14 cellular contexts compared by ENCODE assay signal in the genomic region with DNA sequence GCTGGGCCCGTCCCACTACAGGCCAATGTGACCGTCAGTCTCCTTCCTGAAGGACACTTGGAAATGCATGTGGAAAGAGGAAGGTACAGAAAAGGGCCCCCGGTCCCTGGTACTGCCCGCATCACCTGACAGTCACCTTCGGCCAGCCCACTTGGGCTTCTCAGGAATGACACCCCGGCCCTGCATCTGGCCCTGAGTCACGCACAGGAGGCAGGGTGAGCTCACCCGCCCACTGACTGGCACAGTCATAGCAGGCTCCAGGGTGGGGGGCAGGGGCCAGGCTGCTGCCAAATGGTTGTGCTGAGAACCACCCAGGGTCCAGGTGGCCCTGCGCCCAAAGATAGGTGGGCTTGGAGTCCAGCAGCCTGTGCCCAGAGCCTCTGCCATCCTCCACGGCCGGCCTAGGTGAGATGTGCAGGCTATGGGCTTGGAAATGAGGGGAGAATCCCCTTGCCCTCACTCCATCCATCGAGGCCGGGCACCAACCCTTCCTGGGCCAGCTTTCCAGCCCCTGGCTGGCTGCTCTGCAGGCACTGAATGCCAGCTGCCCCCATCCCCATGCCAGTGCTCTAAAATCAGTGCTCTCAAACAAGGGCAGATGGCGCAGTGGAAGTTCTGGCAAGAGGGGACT. TPM values are rescaled to one million over a fixed set of nuclear protein-coding genes. Genes with fewer than 3 reads are reported as not detected.
A peak's percentile ranks its signal among the peaks of the same experiment; 100 is the strongest.
DNase-seq lines count a peak whose midpoint lies in the region; ATAC-seq, FAIRE-seq and TF ChIP-seq lines count a peak whose summit lies in the region.
"Had no signal": no experiment of that assay in that cellular context is flagged by ENCODE, and none has a peak within 500 bp of the region (broad histone marks: within the 10 kb centered on the region; RNA-seq: fewer than 3 reads in every experiment).

No MANE protein-coding gene starts in this region.

- no TSS peak for BruUV-seq in K562 (replicated peaks; lab: Mats Ljungman, UMichigan)

- no peaks in the 10 kb centered on the region for H3K9me1 ChIP-seq in K562 (ENCODE audit: control insufficient read depth, insufficient read depth, low read length)

- no peak overlapping the region for H2BK15ac ChIP-seq in H9 (ENCODE audit: low read depth, low read length)

- H2AFZ ChIP-seq in K562 (ENCODE audit: low read depth, low read length) = no peak overlapping the region
- H2AFZ ChIP-seq in smooth muscle cell (ENCODE audit: low read depth) = no peak overlapping the region
- no peak overlapping the region for H2AFZ ChIP-seq in H9 (ENCODE audit: low read length)

- H3K27ac Mint-ChIP-seq in H9 = no peak overlapping the region
- H3K27ac Mint-ChIP-seq: IgD-negative memory B cell had no signal

- peaks cover 19% of the 10 kb centered on the region for H3K27me3 Mint-ChIP-seq in activated T-cell treated with anti-CD3 and anti-CD28 coated beads, Interleukin-2, amount 50 U/mL, for 4 hours (ENCODE audit: low read depth)
- peaks cover 20% of the 10 kb centered on the region for H3K27me3 Mint-ChIP-seq in H9 (ENCODE audit: low read depth)

- CTCF ChIA-PET in K562 (lab: Yijun Ruan, JAX; ENCODE audit: low intra/inter-chr PET ratio) = no interaction called here

- H3K4me1 Mint-ChIP-seq in activated T-cell treated with anti-CD3 and anti-CD28 coated beads, Interleukin-2, amount 50 U/mL, for 4 hours (ENCODE audit: low read depth) = no peaks in the 10 kb centered on the region
- peaks cover 12 to 14% of the 10 kb centered on the region in 2 experiments for H3K4me1 Mint-ChIP-seq in H9
- H3K4me1 Mint-ChIP-seq: IgD-negative memory B cell had no signal

- WGBS in K562 (ENCODE audit: insufficient coverage, low coverage, missing lambda C conversion rate) = 3% methylated on average over 14 of the region's 14 CpGs
- WGBS in smooth muscle cell (ENCODE audit: low lambda C conversion rate) = 82% methylated on average over 14 of the region's 14 CpGs
- WGBS in H9 (ENCODE audit: extremely low coverage, insufficient read length, low lambda C conversion rate) = no CpG with 5 or more reads among the region's 14 CpGs

- no peak for TF ChIP-seq EP300 in K562 (IDR thresholded peaks at IDR 0.05; ENCODE audit: low read length)

- no peak overlapping the region for H3K23ac ChIP-seq in H9 (ENCODE audit: insufficient read length, low read depth, low read length)

- H3K4me3 ChIP-seq in K562 (no peak overlapping the region), smooth muscle cell (no peak overlapping the region)

- no peak overlapping the region for H3K18ac ChIP-seq in H9 (ENCODE audit: insufficient read length, low read depth, low read length)

- no peak overlapping the region for H3T11ph ChIP-seq in H9 (ENCODE audit: low read length)

- H4K5ac ChIP-seq in H9 (ENCODE audit: insufficient read length, low read depth, low read length) = no peak overlapping the region

- no peaks in the 10 kb centered on the region for H3K36me3 ChIP-seq in K562 (ENCODE audit: control insufficient read depth, insufficient read depth, low read length)
- no peaks in the 10 kb centered on the region for H3K36me3 ChIP-seq in smooth muscle cell (ENCODE audit: low read depth)

- H3K4me2 ChIP-seq in K562 (ENCODE audit: insufficient read depth, low read length) = no peak overlapping the region
- H3K4me2 ChIP-seq in smooth muscle cell = peak overlapping the region; percentile 50
- H3K4me2 ChIP-seq in H9 (ENCODE audit: insufficient read depth, insufficient read length, low read length) = no peak overlapping the region

- no peaks in the 10 kb centered on the region for H3F3A ChIP-seq in smooth muscle cell (ENCODE audit: low read depth)

- TF ChIP-seq POLR2A in K562 (conservative IDR thresholded peaks at IDR 0.05) = no peak

- no peak for FAIRE-seq in K562 (lab: Jason Lieb, UNC)

- no peak overlapping the region for H3K4ac ChIP-seq in H9 (ENCODE audit: low read depth, low read length)

- H2BK12ac ChIP-seq in H9 (ENCODE audit: insufficient read length, low read depth, low read length) = no peak overlapping the region

- ATAC-seq in activated T-cell treated with anti-CD3 and anti-CD28 coated beads, Interleukin-2, amount 50 U/mL, for 4 hours = peak; percentile 55
- no peak for ATAC-seq in K562
- ATAC-seq in HG02840 (IDR thresholded peaks at IDR 0.05; ENCODE audit: low FRiP score, unreplicated experiment) = no peak
- no peak for ATAC-seq in HG02970 (IDR thresholded peaks at IDR 0.05; ENCODE audit: low FRiP score, unreplicated experiment)
- ATAC-seq: Panc1 had no signal

- H2BK120ac ChIP-seq in H9 (ENCODE audit: low read depth, low read length, poor library complexity, severe bottlenecking) = no peak overlapping the region

- H3K4me3 Mint-ChIP-seq in activated T-cell treated with anti-CD3 and anti-CD28 coated beads, Interleukin-2, amount 50 U/mL, for 4 hours = no peak overlapping the region
- no peak overlapping the region for H3K4me3 Mint-ChIP-seq in H9

- H2AK5ac ChIP-seq in H9 (ENCODE audit: insufficient read length, low read length) = no peak overlapping the region

- no peaks in the 10 kb centered on the region for H3K4me1 ChIP-seq in K562 (replicated peaks in 1 of 2; ENCODE audit: control insufficient read depth in 2 of 2, insufficient read depth in 2 of 2, low read length in 2 of 2)
- H3K4me1 ChIP-seq in smooth muscle cell (ENCODE audit: low read depth) = no peaks in the 10 kb centered on the region
- H3K4me1 ChIP-seq in H9 (ENCODE audit: insufficient read depth, low read length) = no peaks in the 10 kb centered on the region; the same call in 1 of the 2 replicates

- H4K8ac ChIP-seq in H9 (replicated peaks; ENCODE audit: insufficient read length, low read depth, low read length) = no peak overlapping the region

- no peak for TF ChIP-seq RAD21 in K562 (CRISPR knock-in tag; conservative IDR thresholded peaks at IDR 0.05 in 1 of 2, IDR thresholded peaks at IDR 0.05 in 1 of 2)

- intact Hi-C loops in K562 (cut with micrococcal nuclease) = no loop called here

- no peak overlapping the region for H3K56ac ChIP-seq in H9 (ENCODE audit: insufficient read length, low read depth, low read length)

- no peaks in the 10 kb centered on the region for H3K79me1 ChIP-seq in H9 (ENCODE audit: insufficient read depth, low read depth, low read length, poor library complexity, severe bottlenecking)

- TF ChIP-seq CTCF in K562 (IDR thresholded peaks at IDR 0.05 in 2 of 3, conservative IDR thresholded peaks at IDR 0.05 in 1 of 3; ENCODE audit: insufficient read depth in 2 of 3, low read depth in 1 of 3, low read length in 3 of 3) (no peak), smooth muscle cell (IDR thresholded peaks at IDR 0.05; ENCODE audit: borderline replicate concordance, insufficient read depth, poor library complexity, severe bottlenecking) (no peak), H9 (conservative IDR thresholded peaks at IDR 0.05) (no peak)

- no peak overlapping the region for H3K27ac ChIP-seq in K562 (ENCODE audit: extremely low read depth, low read depth, low read length)
- no peak overlapping the region for H3K27ac ChIP-seq in smooth muscle cell (ENCODE audit: low read depth)
- no peak overlapping the region for H3K27ac ChIP-seq in H9 (ENCODE audit: insufficient read length, low read depth, low read length)

- H2BK5ac ChIP-seq in H9 (ENCODE audit: insufficient read length, low read length) = no peak overlapping the region

- H4K20me1 ChIP-seq in K562 (replicated peaks; ENCODE audit: control insufficient read depth, insufficient read depth, low read length) (peaks cover 22% of the 10 kb centered on the region), smooth muscle cell (ENCODE audit: low read depth) (no peaks in the 10 kb centered on the region), H9 (ENCODE audit: control insufficient read depth, insufficient read depth, insufficient read length) (no peaks in the 10 kb centered on the region)

- POLR2A ChIA-PET in K562 (lab: Yijun Ruan, JAX) = no interaction called here

- no peak overlapping the region for H2BK20ac ChIP-seq in H9 (ENCODE audit: low read depth, low read length, poor library complexity, severe bottlenecking)

- H3K9me3 ChIP-seq in K562 (replicated peaks; ENCODE audit: control insufficient read depth, insufficient read depth, low read depth, low read length) (no peaks in the 10 kb centered on the region), smooth muscle cell (replicated peaks; ENCODE audit: low read depth) (no peaks in the 10 kb centered on the region), H9 (ENCODE audit: control insufficient read depth, low read depth, low read length) (no peaks in the 10 kb centered on the region)

- H3K36me3 Mint-ChIP-seq in activated T-cell treated with anti-CD3 and anti-CD28 coated beads, Interleukin-2, amount 50 U/mL, for 4 hours (ENCODE audit: insufficient read depth) = no peaks in the 10 kb centered on the region
- H3K36me3 Mint-ChIP-seq in H9 (ENCODE audit: insufficient read depth in 1 of 3, low read depth in 3 of 3) = peaks cover 0 to 2% (median 0%) of the 10 kb centered on the region in 3 experiments; a peak in 1 of 7 replicates
- H3K36me3 Mint-ChIP-seq: IgD-negative memory B cell had no signal

- H3K14ac ChIP-seq in H9 (ENCODE audit: insufficient read depth, low read length) = no peak overlapping the region

- H3K23me2 ChIP-seq in H9 (ENCODE audit: insufficient read length, low read depth, low read length, poor library complexity, severe bottlenecking) = no peaks in the 10 kb centered on the region

- H3K9me3 Mint-ChIP-seq in activated T-cell treated with anti-CD3 and anti-CD28 coated beads, Interleukin-2, amount 50 U/mL, for 4 hours = no peaks in the 10 kb centered on the region
- H3K9me3 Mint-ChIP-seq in H9 = no peaks in the 10 kb centered on the region
- H3K9me3 Mint-ChIP-seq: IgD-negative memory B cell had no signal

- no peak overlapping the region for H3K9ac ChIP-seq in K562 (ENCODE audit: insufficient read depth in 1 of 2, low read depth in 2 of 2, low read length in 2 of 2)
- H3K9ac ChIP-seq in smooth muscle cell (ENCODE audit: low read depth) = no peak overlapping the region
- H3K9ac ChIP-seq in H9 (ENCODE audit: extremely low read depth, insufficient read length, low read length) = no peak overlapping the region

- no peak for DNase-seq in activated T-cell treated with anti-CD3 and anti-CD28 coated beads, Interleukin-2, amount 50 U/mL, for 4 hours
- DNase-seq in activated T-cell treated with anti-CD3 and anti-CD28 coated beads for 4 hours = no peak
- peak; percentile 10 for DNase-seq in HS-5 (ENCODE audit: low read depth)
- no peak for DNase-seq in K562 (ENCODE audit: extremely low read depth in 1 of 4, low spot score in 3 of 4)
- no peak for DNase-seq in smooth muscle cell (lab: John Stamatoyannopoulos, UW; ENCODE audit: unreplicated experiment)
- DNase-seq in H9 = no peak
- DNase-seq: AML-193, NCI-H2107, trophoblast cell had no signal

- in situ Hi-C loops in K562 (cut with MboI) = no loop called here

- no peaks in the 10 kb centered on the region for H3K79me2 ChIP-seq in K562 (ENCODE audit: control insufficient read depth, insufficient read depth, low read length)
- no peaks in the 10 kb centered on the region for H3K79me2 ChIP-seq in smooth muscle cell (ENCODE audit: low read depth)
- H3K79me2 ChIP-seq in H9 (ENCODE audit: insufficient read depth, low read length) = no peaks in the 10 kb centered on the region

- H4K91ac ChIP-seq in H9 (ENCODE audit: insufficient read length, low read depth, low read length) = no peak overlapping the region

- H3K27me3 ChIP-seq in K562 (ENCODE audit: control insufficient read depth in 2 of 2, insufficient read depth in 2 of 2, low read length in 2 of 2) (peaks cover 19 to 80% of the 10 kb centered on the region in 2 experiments), smooth muscle cell (ENCODE audit: low read depth) (peaks cover 41% of the 10 kb centered on the region), H9 (ENCODE audit: insufficient read depth, low read length) (peaks cover 28% of the 10 kb centered on the region)

RNA-seq across cellular contexts. Expression of a gene that starts 14.1 kb away (rescaled TPM):
- total RNA-seq in activated T-cell treated with anti-CD3 and anti-CD28 coated beads, Interleukin-2, amount 50 U/mL, for 4 hours = under 1 TPM in 1 of 3 donors, not detected in 2; 0.08 TPM
- 0.28 TPM in 1 of 2 replicates, not detected in the other for total RNA-seq in K562 (2011; cell fraction: chromatin; rRNA removed; ENCODE audit: low replicate concordance)
- 0.17 TPM in 1 of 2 replicates, not detected in the other for total RNA-seq in K562 (2011; cell fraction: nucleolus; rRNA removed)
- not detected in 2 replicates for total RNA-seq in K562 (2011; cell fraction: nucleoplasm; rRNA removed)
- total RNA-seq in K562 (2014; rRNA removed) (0.20 and 0.32 TPM in 2 replicates), K562 (2014; rRNA removed; fragmentation: Illumina TruSeq; extraction: Trizol) (not detected in 2 replicates), K562 (2015; rRNA removed; fragmentation: Illumina TruSeq; extraction: Trizol) (not detected in 2 replicates), K562 (2021) (0.18 TPM in 1 of 2 replicates, not detected in the other), smooth muscle cell (not detected in 2 replicates), H9 (2021) (0.64 and 0.72 TPM in 2 replicates)
- polyA plus RNA-seq in K562 (2011; rRNA removed) (0.10 and 0.22 TPM in 2 replicates), K562 (2014; fragmentation: Illumina TruSeq; extraction: Trizol) (not detected in 2 replicates), K562 (2014; fragmentation: Nextera tagmentation; extraction: Ambion mirVana) (not detected), K562 (2014; rRNA removed) (0.21 TPM in 1 of 2 replicates, not detected in the other), smooth muscle cell (not detected in 2 replicates)
- 0.07 and 0.16 TPM in 2 replicates for polyA plus RNA-seq in K562 (2011; cell fraction: cytosol; rRNA removed)
- polyA plus RNA-seq in K562 (2011; cell fraction: nucleus; rRNA removed) = 0.11 and 0.21 TPM in 2 replicates
- polyA plus RNA-seq in K562 (2012) = 0.04 and 0.11 TPM in 2 replicates
- not detected in 2 replicates for polyA minus RNA-seq in K562 (2011; rRNA and poly(A)+ RNA removed)
- polyA minus RNA-seq in K562 (2011; cell fraction: cytosol; rRNA and poly(A)+ RNA removed) = not detected in 2 replicates
- 0.27 and 0.33 TPM in 2 replicates for polyA minus RNA-seq in K562 (2011; cell fraction: nucleus; rRNA and poly(A)+ RNA removed)
- total RNA-seq: G401 had no signal
- polyA plus RNA-seq: IgD-negative memory B cell had no signal

RNA-seq across cellular contexts. Expression of a gene that starts 44.2 kb away (rescaled TPM):
- total RNA-seq in activated T-cell treated with anti-CD3 and anti-CD28 coated beads, Interleukin-2, amount 50 U/mL, for 4 hours = 10 to 100 TPM in 1 of 3 donors, 1 to 10 TPM in 2; 7.7 to 11.2 (median 8.5) TPM
- 3.9 and 9.7 TPM in 2 replicates for total RNA-seq in K562 (2011; cell fraction: chromatin; rRNA removed; ENCODE audit: low replicate concordance)
- total RNA-seq in K562 (2011; cell fraction: nucleolus; rRNA removed) = 11.7 and 12.7 TPM in 2 replicates
- total RNA-seq in K562 (2011; cell fraction: nucleoplasm; rRNA removed) = 11.6 and 12.0 TPM in 2 replicates
- 38.3 and 44.2 TPM in 2 replicates for total RNA-seq in K562 (2014; rRNA removed)
- 19.9 and 26.3 TPM in 2 replicates for total RNA-seq in K562 (2014; rRNA removed; fragmentation: Illumina TruSeq; extraction: Trizol)
- 23.0 and 24.1 TPM in 2 replicates for total RNA-seq in K562 (2015; rRNA removed; fragmentation: Illumina TruSeq; extraction: Trizol)
- 36.5 and 38.8 TPM in 2 replicates for total RNA-seq in K562 (2021)
- polyA plus RNA-seq in K562 (2011; rRNA removed) = 17.4 and 28.4 TPM in 2 replicates
- polyA plus RNA-seq in K562 (2011; cell fraction: cytosol; rRNA removed) = 15.5 and 32.1 TPM in 2 replicates
- 7.5 and 12.4 TPM in 2 replicates for polyA plus RNA-seq in K562 (2011; cell fraction: nucleus; rRNA removed)
- 32.7 and 40.3 TPM in 2 replicates for polyA plus RNA-seq in K562 (2012)
- 21.9 and 22.0 TPM in 2 replicates for polyA plus RNA-seq in K562 (2014; fragmentation: Illumina TruSeq; extraction: Trizol)
- 1 to 10 TPM; 7.7 to 9.4 TPM for polyA plus RNA-seq in K562 (2014; fragmentation: Nextera tagmentation; extraction: Ambion mirVana)
- polyA plus RNA-seq in K562 (2014; rRNA removed) = 28.5 TPM in 2 replicates
- polyA minus RNA-seq in K562 (2011; rRNA and poly(A)+ RNA removed) = 10.4 and 18.1 TPM in 2 replicates
- 7.5 and 9.5 TPM in 2 replicates for polyA minus RNA-seq in K562 (2011; cell fraction: cytosol; rRNA and poly(A)+ RNA removed)
- polyA minus RNA-seq in K562 (2011; cell fraction: nucleus; rRNA and poly(A)+ RNA removed) = 4.0 and 4.8 TPM in 2 replicates
- 4.1 and 8.4 TPM in 2 replicates for total RNA-seq in smooth muscle cell
- polyA plus RNA-seq in smooth muscle cell = 13.2 and 15.8 TPM in 2 replicates
- total RNA-seq in H9 (2021) = 7.3 and 7.6 TPM in 2 replicates
- polyA plus RNA-seq: IgD-negative memory B cell had no signal

Comparison
In these comparisons a context has a peak if more than half of its experiments do, and no peak if none do; other contexts are left out.
1. ATAC-seq: peak in activated T-cell treated with anti-CD3 and anti-CD28 coated beads, Interleukin-2, amount 50 U/mL, for 4 hours (2 of 2); none in K562 (single experiment), HG02840 (single experiment) and HG02970 (single experiment).